ENCODE assay signal across 13 cellular contexts in genomic region chr9:89491688-89492087, GRCh38. TPM values are rescaled to one million over a fixed set of nuclear protein-coding genes. Genes with fewer than 3 reads are reported as not detected.
DNase-seq lines count a peak whose midpoint lies in the region; ATAC-seq and TF ChIP-seq lines count a peak whose summit lies in the region.
"Had no signal": no experiment of that assay in that cellular context is flagged by ENCODE, and none has a peak within 500 bp of the region (broad histone marks: within the 10 kb centered on the region; RNA-seq: fewer than 3 reads in every experiment).

No MANE protein-coding gene starts in this region.

- intact Hi-C loops in CD4-positive, alpha-beta T cell (cut with DNase I, micrococcal nuclease): loop anchor here in 1 of 2 experiments (2.0 kb wide), 2 partner anchors 15 to 57 kb away; no protein-coding TSS in a partner anchor
- intact Hi-C loops in activated T-helper 1 cell treated with anti-CD3 and anti-CD28 coated beads, Interleukin-12 subunit alpha, Interleukin-12 subunit beta, Interleukin-2, Interleukin-4 antibody, amounts not matched to agents 30 ng/mL and 10 ng/mL and 1 ng/mL, durations not matched to agents 14 hours and 24 hours and 36 hours (cut with micrococcal nuclease): loop anchor here (2.0 kb wide), 1 partner anchor 69 kb away; no protein-coding TSS in a partner anchor
- intact Hi-C loops in esophagus muscularis mucosa (cut with DNase I) (loop anchor here (10.0 kb wide), 1 partner anchor 47 kb away; no protein-coding TSS in a partner anchor), upper lobe of right lung (cut with DNase I) (no loop called here)

- H3K4me3 Mint-ChIP-seq in CD4-positive, alpha-beta T cell: peak overlapping the region; percentile 100
- H3K4me3 Mint-ChIP-seq in activated T-helper 1 cell treated with anti-CD3 and anti-CD28 coated beads, Interleukin-12 subunit alpha, Interleukin-12 subunit beta, Interleukin-2, Interleukin-4 antibody, amounts not matched to agents 30 ng/mL and 10 ng/mL and 1 ng/mL, durations not matched to agents 14 hours and 24 hours and 36 hours: peak overlapping the region; percentile 94
- H3K4me3 Mint-ChIP-seq: CD14-positive monocyte had no signal

- peaks cover 73% of the 10 kb centered on the region for H3K36me3 Mint-ChIP-seq in CD4-positive, alpha-beta T cell (ENCODE audit: low read depth)
- peaks cover 53% of the 10 kb centered on the region for H3K36me3 Mint-ChIP-seq in activated T-helper 1 cell treated with anti-CD3 and anti-CD28 coated beads, Interleukin-12 subunit alpha, Interleukin-12 subunit beta, Interleukin-2, Interleukin-4 antibody, amounts not matched to agents 30 ng/mL and 10 ng/mL and 1 ng/mL, durations not matched to agents 14 hours and 24 hours and 36 hours (ENCODE audit: low read depth)

- no peak overlapping the region for H3K4me2 ChIP-seq in mesendoderm (ENCODE audit: low read length)

- no peak overlapping the region for H3K4me3 ChIP-seq in mesendoderm (ENCODE audit: low read length)
- H3K4me3 ChIP-seq in right atrium auricular region: no peak overlapping the region
- H3K4me3 ChIP-seq in esophagus muscularis mucosa: no peak overlapping the region
- no peak overlapping the region for H3K4me3 ChIP-seq in upper lobe of right lung
- H3K4me3 ChIP-seq: adrenal gland had no signal

- no peak for DNase-seq in CD4-positive, alpha-beta T cell
- no peak for DNase-seq in activated T-helper 1 cell treated with anti-CD3 and anti-CD28 coated beads, Interleukin-12 subunit alpha, Interleukin-12 subunit beta, Interleukin-2, Interleukin-4 antibody, amounts not matched to agents 30 ng/mL and 10 ng/mL and 1 ng/mL, durations not matched to agents 14 hours and 24 hours and 36 hours (ENCODE audit: low spot score)
- DNase-seq in mesendoderm (no peak), right atrium auricular region (ENCODE audit: low spot score) (no peak), esophagus muscularis mucosa (ENCODE audit: extremely low spot score) (no peak), upper lobe of right lung (no peak), NCI-H187 (lab: John Stamatoyannopoulos, UW) (no peak)
- DNase-seq: dermis blood vessel endothelial cell, NCI-H524 treated with DMSO at 0.1 percent for 48 hours, SHP77 treated with DMSO at 0.1 percent for 48 hours had no signal

- no peak for TF ChIP-seq POLR2A in esophagus muscularis mucosa (IDR thresholded peaks at IDR 0.05; ENCODE audit: low read depth)

- no peak overlapping the region for H3K56ac ChIP-seq in mesendoderm (ENCODE audit: low read length)

- no peaks in the 10 kb centered on the region for H3K27me3 ChIP-seq in CD4-positive, alpha-beta T cell (ENCODE audit: control insufficient read depth, insufficient read depth, low read length)
- H3K27me3 ChIP-seq in mesendoderm (ENCODE audit: insufficient read depth, low read length, poor library complexity) (no peaks in the 10 kb centered on the region), right atrium auricular region (no peaks in the 10 kb centered on the region), esophagus muscularis mucosa (no peaks in the 10 kb centered on the region), upper lobe of right lung (no peaks in the 10 kb centered on the region)
- H3K27me3 ChIP-seq: adrenal gland had no signal

- H4K8ac ChIP-seq in mesendoderm (ENCODE audit: low read depth, low read length): no peak overlapping the region

- no peak overlapping the region for H4K5ac ChIP-seq in mesendoderm (ENCODE audit: low read length)

- H3K9me3 Mint-ChIP-seq in CD4-positive, alpha-beta T cell: no peaks in the 10 kb centered on the region
- no peaks in the 10 kb centered on the region for H3K9me3 Mint-ChIP-seq in activated T-helper 1 cell treated with anti-CD3 and anti-CD28 coated beads, Interleukin-12 subunit alpha, Interleukin-12 subunit beta, Interleukin-2, Interleukin-4 antibody, amounts not matched to agents 30 ng/mL and 10 ng/mL and 1 ng/mL, durations not matched to agents 14 hours and 24 hours and 36 hours
- H3K9me3 Mint-ChIP-seq: CD14-positive monocyte had no signal

- H3K4me1 Mint-ChIP-seq in CD4-positive, alpha-beta T cell (ENCODE audit: low read depth): peaks cover 95% of the 10 kb centered on the region
- H3K4me1 Mint-ChIP-seq in activated T-helper 1 cell treated with anti-CD3 and anti-CD28 coated beads, Interleukin-12 subunit alpha, Interleukin-12 subunit beta, Interleukin-2, Interleukin-4 antibody, amounts not matched to agents 30 ng/mL and 10 ng/mL and 1 ng/mL, durations not matched to agents 14 hours and 24 hours and 36 hours (ENCODE audit: low read depth): peaks cover 97% of the 10 kb centered on the region

- peaks cover 1% of the 10 kb centered on the region for H3K79me1 ChIP-seq in mesendoderm (ENCODE audit: low read length)

- H3K27me3 Mint-ChIP-seq in CD4-positive, alpha-beta T cell: no peaks in the 10 kb centered on the region
- no peaks in the 10 kb centered on the region for H3K27me3 Mint-ChIP-seq in activated T-helper 1 cell treated with anti-CD3 and anti-CD28 coated beads, Interleukin-12 subunit alpha, Interleukin-12 subunit beta, Interleukin-2, Interleukin-4 antibody, amounts not matched to agents 30 ng/mL and 10 ng/mL and 1 ng/mL, durations not matched to agents 14 hours and 24 hours and 36 hours (ENCODE audit: insufficient read depth)

- H3K36me3 ChIP-seq in mesendoderm (ENCODE audit: control insufficient read depth, insufficient read depth, low read length) (no peaks in the 10 kb centered on the region), right atrium auricular region (no peaks in the 10 kb centered on the region), esophagus muscularis mucosa (no peaks in the 10 kb centered on the region), upper lobe of right lung (no peaks in the 10 kb centered on the region)
- H3K36me3 ChIP-seq: adrenal gland had no signal

- TF ChIP-seq EP300 in esophagus muscularis mucosa (IDR thresholded peaks at IDR 0.05): no peak

- CTCF ChIA-PET in CD4-positive, alpha-beta T cell (lab: Charles Lee): interaction anchor here (1.5 kb wide), 1 partner anchor 57 kb away, joined by 5 read pairs; no protein-coding TSS in a partner anchor

- H3K27ac Mint-ChIP-seq in CD4-positive, alpha-beta T cell: peak overlapping the region; percentile 88
- H3K27ac Mint-ChIP-seq in activated T-helper 1 cell treated with anti-CD3 and anti-CD28 coated beads, Interleukin-12 subunit alpha, Interleukin-12 subunit beta, Interleukin-2, Interleukin-4 antibody, amounts not matched to agents 30 ng/mL and 10 ng/mL and 1 ng/mL, durations not matched to agents 14 hours and 24 hours and 36 hours: peak overlapping the region; percentile 82

- no peak overlapping the region for H2AK5ac ChIP-seq in mesendoderm (ENCODE audit: low read length)

- H3K4ac ChIP-seq in mesendoderm (ENCODE audit: low read depth, low read length): no peak overlapping the region

- H3K79me2 ChIP-seq in mesendoderm (ENCODE audit: control insufficient read depth, insufficient read depth, low read length): peaks cover 3% of the 10 kb centered on the region

- peak overlapping the region; percentile 67 for H3K27ac ChIP-seq in CD4-positive, alpha-beta T cell (ENCODE audit: low read depth, low read length)
- H3K27ac ChIP-seq in mesendoderm (ENCODE audit: low read depth, low read length): no peak overlapping the region
- H3K27ac ChIP-seq in right atrium auricular region: no peak overlapping the region
- H3K27ac ChIP-seq in esophagus muscularis mucosa (replicated peaks in 1 of 4): no peak overlapping the region
- no peak overlapping the region for H3K27ac ChIP-seq in upper lobe of right lung
- H3K27ac ChIP-seq: adrenal gland had no signal

- peak overlapping the region; percentile 84 for H3K23ac ChIP-seq in mesendoderm (ENCODE audit: low read length)

- peak; percentile 25 for ATAC-seq in CD4-positive, alpha-beta T cell (ENCODE audit: poor library complexity)
- ATAC-seq in GM18868 (IDR thresholded peaks at IDR 0.05; ENCODE audit: unreplicated experiment): peak; percentile 36
- no peak for ATAC-seq in upper lobe of right lung

- no peaks in the 10 kb centered on the region for H3K9me3 ChIP-seq in CD4-positive, alpha-beta T cell (ENCODE audit: control insufficient read depth, low read length)
- H3K9me3 ChIP-seq in right atrium auricular region: no peaks in the 10 kb centered on the region
- no peaks in the 10 kb centered on the region for H3K9me3 ChIP-seq in esophagus muscularis mucosa
- no peaks in the 10 kb centered on the region for H3K9me3 ChIP-seq in upper lobe of right lung
- H3K9me3 ChIP-seq: adrenal gland had no signal

- no peak overlapping the region for H3K18ac ChIP-seq in mesendoderm (ENCODE audit: low read length)

- H2BK15ac ChIP-seq in mesendoderm (replicated peaks; ENCODE audit: low read depth): no peak overlapping the region

- no peak for TF ChIP-seq CTCF in CD4-positive, alpha-beta T cell (IDR thresholded peaks at IDR 0.05)
- TF ChIP-seq CTCF in right atrium auricular region (IDR thresholded peaks at IDR 0.05) (no peak), esophagus muscularis mucosa (IDR thresholded peaks at IDR 0.05) (no peak), upper lobe of right lung (IDR thresholded peaks at IDR 0.05) (no peak)

- no peak overlapping the region for H3K9ac ChIP-seq in mesendoderm (ENCODE audit: low read length)

- H2BK5ac ChIP-seq in mesendoderm (ENCODE audit: low read length): no peak overlapping the region

- no peak overlapping the region for H2BK120ac ChIP-seq in mesendoderm (ENCODE audit: low read depth, low read length)

- POLR2A ChIA-PET in CD4-positive, alpha-beta T cell (lab: Charles Lee): interaction anchor here (0.7 to 3.4 kb wide), 5 partner anchors 11 to 67 kb away, joined by 3 to 30 read pairs (median 10); no protein-coding TSS in a partner anchor

- H3K4me1 ChIP-seq in mesendoderm (ENCODE audit: control insufficient read depth, low read depth, low read length): no peaks in the 10 kb centered on the region
- H3K4me1 ChIP-seq in right atrium auricular region: peaks cover 0 to 11% of the 10 kb centered on the region in 2 donors
- peaks cover under 1 to 15% (median 7%) of the 10 kb centered on the region in 4 donors for H3K4me1 ChIP-seq in esophagus muscularis mucosa
- H3K4me1 ChIP-seq in upper lobe of right lung: peaks cover 5% of the 10 kb centered on the region

- WGBS in mesendoderm (ENCODE audit: extremely low coverage, insufficient coverage, low lambda C conversion rate): no CpG with 5 or more reads among the region's 8 CpGs
- whole genome bisulfite sequencing in esophagus muscularis mucosa: 92% methylated on average over 2 of the region's 8 CpGs

RNA-seq across cellular contexts. Expression of gene SEMA4D, which starts 6.2 kb away (rescaled TPM):
- total RNA-seq in CD4-positive, alpha-beta T cell: 100 to 1,000 TPM; 399 to 430 TPM
- 388 and 411 TPM in 2 replicates for total RNA-seq in activated T-helper 1 cell treated with anti-CD3 and anti-CD28 coated beads, Interleukin-12 subunit alpha, Interleukin-12 subunit beta, Interleukin-2, Interleukin-4 antibody, amounts not matched to agents 30 ng/mL and 10 ng/mL and 1 ng/mL, durations not matched to agents 14 hours and 24 hours and 36 hours
- 8.6 TPM for polyA plus RNA-seq in mesendoderm (2013, experiment 1 of 2)
- polyA plus RNA-seq in mesendoderm (2013, experiment 2 of 2): 8.9 TPM
- total RNA-seq in right atrium auricular region: 10 to 100 TPM; 14.6 to 22.1 TPM
- 10 to 100 TPM in 3 of 4 donors, 1 to 10 TPM in 1; 7.9 to 14.1 (median 10.6) TPM for total RNA-seq in esophagus muscularis mucosa
- 46.2 TPM for total RNA-seq in upper lobe of right lung
